In the genomic region with DNA sequence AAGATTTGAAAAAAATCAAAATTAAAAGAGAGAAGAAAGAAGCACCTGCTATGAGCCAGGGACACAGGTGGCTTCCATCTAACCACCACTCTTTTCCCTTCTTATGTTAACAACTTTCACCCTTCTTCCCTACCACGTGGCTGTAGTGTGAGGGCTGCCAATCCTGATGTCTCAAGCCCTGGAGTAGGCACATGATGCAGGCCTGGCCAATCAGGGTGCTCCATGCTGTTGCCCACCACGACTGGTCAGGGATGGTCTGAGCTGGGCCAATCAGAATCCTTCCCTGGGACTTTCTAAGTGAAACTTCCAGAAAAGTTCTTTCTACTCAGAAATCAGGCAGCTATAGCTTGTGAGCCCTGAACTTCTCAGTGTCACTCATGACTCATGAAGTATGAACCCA, we compare ENCODE assay signal across 22 cellular contexts.
DNase-seq lines count a peak whose midpoint lies in the region; ATAC-seq, FAIRE-seq and TF ChIP-seq lines count a peak whose summit lies in the region.
"Had no signal": no experiment of that assay in that cellular context is flagged by ENCODE, and none has a peak within 500 bp of the region (broad histone marks: within the 10 kb centered on the region; RNA-seq: fewer than 3 reads in every experiment).

No MANE protein-coding gene starts in this region.

- H3K4me2 ChIP-seq in HCT116 (ENCODE audit: low read length) (no peak overlapping the region), K562 (ENCODE audit: insufficient read depth, low read length) (no peak overlapping the region), GM23248 (ENCODE audit: unreplicated experiment) (no peak overlapping the region)

- H3K9me3 ChIP-seq in HCT116 (ENCODE audit: control insufficient read depth in 1 of 2, insufficient read depth in 1 of 2, low read depth in 1 of 2, low read length in 2 of 2), result no peaks in the 10 kb centered on the region
- no peaks in the 10 kb centered on the region for H3K9me3 ChIP-seq in K562 (replicated peaks; ENCODE audit: control insufficient read depth, insufficient read depth, low read depth, low read length)
- H3K9me3 ChIP-seq in GM23248 (ENCODE audit: low read depth), result no peaks in the 10 kb centered on the region
- H3K9me3 ChIP-seq: BE2C, SJCRH30 had no signal

- BruUV-seq in HCT116 (replicated peaks; lab: Mats Ljungman, UMichigan) (no TSS peak), K562 (replicated peaks; lab: Mats Ljungman, UMichigan) (no TSS peak)

- H3K9me2 ChIP-seq in HCT116 (ENCODE audit: insufficient read depth) (no peaks in the 10 kb centered on the region), GM23248 (ENCODE audit: insufficient read depth) (no peaks in the 10 kb centered on the region)

- H3K9ac ChIP-seq in HCT116 (ENCODE audit: low read length), result no peak overlapping the region
- no peak overlapping the region for H3K9ac ChIP-seq in K562 (ENCODE audit: insufficient read depth in 1 of 2, low read depth in 2 of 2, low read length in 2 of 2)
- no peak overlapping the region for H3K9ac ChIP-seq in GM23248

- no peaks in the 10 kb centered on the region for H3K9me1 ChIP-seq in K562 (ENCODE audit: control insufficient read depth, insufficient read depth, low read length)

- no peaks in the 10 kb centered on the region for H3F3A ChIP-seq in GM23248 (ENCODE audit: insufficient read depth)

- 0% methylated on average over 2 of the region's 2 CpGs for WGBS in K562 (ENCODE audit: insufficient coverage, low coverage, missing lambda C conversion rate)
- WGBS in GM23248 (ENCODE audit: low coverage in 1 of 2, low lambda C conversion rate in 2 of 2, missing lambda C conversion rate in 2 of 2), 2 experiments, result 9% methylated on average over 2 of the region's 2 CpGs

- H3K4me3 Mint-ChIP-seq in naive B cell, result peak overlapping the region in 1 of 8 donors; percentile 44

- H3K27me3 Mint-ChIP-seq in naive B cell, result no peaks in the 10 kb centered on the region

- TF ChIP-seq EP300 in K562 (IDR thresholded peaks at IDR 0.05; ENCODE audit: low read length), result no peak

- no peak for TF ChIP-seq POLR2A in HCT116 (IDR thresholded peaks at IDR 0.05; ENCODE audit: borderline replicate concordance, extremely low read depth, insufficient read depth, insufficient read length)
- TF ChIP-seq POLR2A in K562 (conservative IDR thresholded peaks at IDR 0.05), result no peak

- ATAC-seq in HCT116 (peak; percentile 62; the same call in 1 of the 2 replicates), K562 (no peak), naive B cell (ENCODE audit: low read depth in 2 of 2) (no peak), GM18511 (IDR thresholded peaks at IDR 0.05; ENCODE audit: unreplicated experiment) (no peak), HG02571 (IDR thresholded peaks at IDR 0.05; ENCODE audit: unreplicated experiment) (no peak)

- no peak overlapping the region for H3K4me3 ChIP-seq in HCT116 (replicated peaks in 1 of 2; ENCODE audit: low read depth in 1 of 2, low read length in 2 of 2)
- H3K4me3 ChIP-seq in K562, result no peak overlapping the region
- no peak overlapping the region for H3K4me3 ChIP-seq in GM23248
- H3K4me3 ChIP-seq: Peyer's patch, SJCRH30 had no signal

- no peaks in the 10 kb centered on the region for H3K36me3 ChIP-seq in HCT116 (ENCODE audit: control insufficient read depth in 1 of 2, insufficient read depth in 2 of 2, low read length in 2 of 2)
- H3K36me3 ChIP-seq in K562 (ENCODE audit: control insufficient read depth, insufficient read depth, low read length), result no peaks in the 10 kb centered on the region
- no peaks in the 10 kb centered on the region for H3K36me3 ChIP-seq in GM23248 (ENCODE audit: low read depth)
- H3K36me3 ChIP-seq: BE2C, Peyer's patch had no signal

- FAIRE-seq in K562 (lab: Jason Lieb, UNC), result no peak
- FAIRE-seq: GM12892 had no signal

- H3K27me3 ChIP-seq in HCT116 (ENCODE audit: insufficient read depth, low read length), result peaks cover 33% of the 10 kb centered on the region
- H3K27me3 ChIP-seq in K562 (ENCODE audit: control insufficient read depth in 2 of 2, insufficient read depth in 2 of 2, low read length in 2 of 2), result peaks cover 0 to 2% of the 10 kb centered on the region in 2 experiments; a peak in 2 of 5 replicates
- no peaks in the 10 kb centered on the region for H3K27me3 ChIP-seq in GM23248 (replicated peaks; ENCODE audit: insufficient read depth)
- H3K27me3 ChIP-seq: BE2C, Peyer's patch, SJCRH30 had no signal

- no peaks in the 10 kb centered on the region for H4K20me1 ChIP-seq in HCT116 (ENCODE audit: insufficient read depth)
- H4K20me1 ChIP-seq in K562 (replicated peaks; ENCODE audit: control insufficient read depth, insufficient read depth, low read length), result no peaks in the 10 kb centered on the region; the same call in 1 of the 2 replicates
- no peaks in the 10 kb centered on the region for H4K20me1 ChIP-seq in GM23248 (ENCODE audit: insufficient read depth)

- H3K27ac ChIP-seq in HCT116 (ENCODE audit: low read depth, low read length) (no peak overlapping the region), K562 (ENCODE audit: extremely low read depth, low read depth, low read length) (no peak overlapping the region), GM23248 (no peak overlapping the region)
- H3K27ac ChIP-seq: Peyer's patch, SJCRH30 had no signal

- DNase-seq in HCT116 (ENCODE audit: low read depth, low spot score), result no peak
- DNase-seq in NAMALWA (ENCODE audit: low spot score), result peak; percentile 8
- peak in 3 of 4 experiments; percentile 46 to 55 (median 53) for DNase-seq in K562 (ENCODE audit: extremely low read depth in 1 of 4, low spot score in 3 of 4)
- no peak for DNase-seq in naive B cell
- DNase-seq in GM23248, result no peak
- DNase-seq: BE2C; COR-L47; DMS 273 treated with DMSO at 0.1 percent for 48 hours; GOT3; IMR-90; Kasumi-1; NCI-H1092; NCI-H1436 treated with DMSO at 0.1 percent for 48 hours; NCI-H1930; NCI-H748 treated with DMSO at 0.1 percent for 48 hours; NK-92 treated with Interleukin-12 subunit alpha and Interleukin-12 subunit beta, amount 100 ng/mL, for 24 hours; Peyer's patch; SJCRH30; T-helper 1 cell had no signal

- no peak overlapping the region for H2AFZ ChIP-seq in HCT116 (ENCODE audit: low read depth, low read length, poor library complexity, severe bottlenecking)
- no peak overlapping the region for H2AFZ ChIP-seq in K562 (ENCODE audit: low read depth, low read length)
- H2AFZ ChIP-seq in GM23248, result no peak overlapping the region

- peak overlapping the region in 4 of 6 donors; percentile 11 to 82 (median 40) for H3K27ac Mint-ChIP-seq in naive B cell

- H3K79me2 ChIP-seq in HCT116 (ENCODE audit: insufficient read depth, low read length), result no peaks in the 10 kb centered on the region
- H3K79me2 ChIP-seq in K562 (ENCODE audit: control insufficient read depth, insufficient read depth, low read length), result no peaks in the 10 kb centered on the region
- no peaks in the 10 kb centered on the region for H3K79me2 ChIP-seq in GM23248 (ENCODE audit: insufficient read depth)

- H3K4me1 Mint-ChIP-seq in naive B cell, result peaks cover 9 to 20% (median 12%) of the 10 kb centered on the region in 3 donors

- peaks cover 0 to 5% (median 0%) of the 10 kb centered on the region in 7 donors for H3K9me3 Mint-ChIP-seq in naive B cell

- TF ChIP-seq CTCF in HCT116 (IDR thresholded peaks at IDR 0.05 in 2 of 3, conservative IDR thresholded peaks at IDR 0.05 in 1 of 3; ENCODE audit: borderline replicate concordance in 1 of 3, insufficient read depth in 1 of 3, low read depth in 2 of 3, low read length in 2 of 3), result no peak
- no peak for TF ChIP-seq CTCF in K562 (IDR thresholded peaks at IDR 0.05 in 2 of 3, conservative IDR thresholded peaks at IDR 0.05 in 1 of 3; ENCODE audit: insufficient read depth in 2 of 3, low read depth in 1 of 3, low read length in 3 of 3)

- intact Hi-C loops in HCT116 (cut with micrococcal nuclease) (no loop called here), K562 (cut with micrococcal nuclease) (no loop called here)

- TF ChIP-seq RAD21 in HCT116 (IDR thresholded peaks at IDR 0.05; ENCODE audit: low read depth) (no peak), K562 (CRISPR knock-in tag; conservative IDR thresholded peaks at IDR 0.05 in 1 of 2, IDR thresholded peaks at IDR 0.05 in 1 of 2) (no peak)

- H3K36me3 Mint-ChIP-seq in naive B cell, result peaks cover 5 to 17% of the 10 kb centered on the region in 2 donors

- RAD21 ChIA-PET in HCT116 (lab: Charles Lee; ENCODE audit: low non-redundant PET in 1 of 2, low total read pairs in 2 of 2, uncharacterized antibody in 2 of 2, unreplicated experiment in 2 of 2), result no interaction called here

- H3K4me1 ChIP-seq in HCT116 (ENCODE audit: control insufficient read depth in 1 of 2, insufficient read depth in 2 of 2, low read length in 2 of 2) (no peaks in the 10 kb centered on the region), K562 (replicated peaks in 1 of 2; ENCODE audit: control insufficient read depth in 2 of 2, insufficient read depth in 2 of 2, low read length in 2 of 2) (no peaks in the 10 kb centered on the region), GM23248 (ENCODE audit: insufficient read depth) (no peaks in the 10 kb centered on the region)
- H3K4me1 ChIP-seq: Peyer's patch, SJCRH30 had no signal

- in situ Hi-C loops in K562 (cut with MboI) (no loop called here), GM23248 (cut with MboI) (no loop called here)

- POLR2A ChIA-PET in HCT116 (lab: Charles Lee) (no interaction called here), K562 (lab: Yijun Ruan, JAX) (interaction anchor here (1.0 kb wide), 1 partner anchor 45 kb away, joined by 3 read pairs; no protein-coding TSS in a partner anchor)

- CTCF ChIA-PET in HCT116 (lab: Charles Lee), result no interaction called here
- CTCF ChIA-PET in K562 (lab: Yijun Ruan, JAX; ENCODE audit: low intra/inter-chr PET ratio), result no interaction called here

TF ChIP-seq in K562, 482 proteins besides CTCF, POLR2A, EP300 and RAD21:
- TF ChIP-seq MYBL2 (IDR thresholded peaks at IDR 0.05; ENCODE audit: low read depth) (no peak), MYBL2 (CRISPR knock-in tag; IDR thresholded peaks at IDR 0.05; ENCODE audit: borderline replicate concordance) (no peak)
- TF ChIP-seq, protein P1, sequence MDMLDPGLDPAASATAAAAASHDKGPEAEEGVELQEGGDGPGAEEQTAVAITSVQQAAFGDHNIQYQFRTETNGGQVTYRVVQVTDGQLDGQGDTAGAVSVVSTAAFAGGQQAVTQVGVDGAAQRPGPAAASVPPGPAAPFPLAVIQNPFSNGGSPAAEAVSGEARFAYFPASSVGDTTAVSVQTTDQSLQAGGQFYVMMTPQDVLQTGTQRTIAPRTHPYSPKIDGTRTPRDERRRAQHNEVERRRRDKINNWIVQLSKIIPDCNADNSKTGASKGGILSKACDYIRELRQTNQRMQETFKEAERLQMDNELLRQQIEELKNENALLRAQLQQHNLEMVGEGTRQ (CRISPR knock-in tag; IDR thresholded peaks at IDR 0.05), result peak; percentile 33; the same call in 1 of the 2 replicates
TF ChIP-seq in K562: peak in this region for 1.

Comparison
In these comparisons a context has a peak if more than half of its experiments do, and no peak if none do; other contexts are left out.
1. DNase-seq: peak in NAMALWA (single experiment) and K562 (3 of 4); none in HCT116 (single experiment), naive B cell (single experiment) and GM23248 (single experiment).